Comparison of ENCODE assay signal across 1 cellular context in the genomic region with DNA sequence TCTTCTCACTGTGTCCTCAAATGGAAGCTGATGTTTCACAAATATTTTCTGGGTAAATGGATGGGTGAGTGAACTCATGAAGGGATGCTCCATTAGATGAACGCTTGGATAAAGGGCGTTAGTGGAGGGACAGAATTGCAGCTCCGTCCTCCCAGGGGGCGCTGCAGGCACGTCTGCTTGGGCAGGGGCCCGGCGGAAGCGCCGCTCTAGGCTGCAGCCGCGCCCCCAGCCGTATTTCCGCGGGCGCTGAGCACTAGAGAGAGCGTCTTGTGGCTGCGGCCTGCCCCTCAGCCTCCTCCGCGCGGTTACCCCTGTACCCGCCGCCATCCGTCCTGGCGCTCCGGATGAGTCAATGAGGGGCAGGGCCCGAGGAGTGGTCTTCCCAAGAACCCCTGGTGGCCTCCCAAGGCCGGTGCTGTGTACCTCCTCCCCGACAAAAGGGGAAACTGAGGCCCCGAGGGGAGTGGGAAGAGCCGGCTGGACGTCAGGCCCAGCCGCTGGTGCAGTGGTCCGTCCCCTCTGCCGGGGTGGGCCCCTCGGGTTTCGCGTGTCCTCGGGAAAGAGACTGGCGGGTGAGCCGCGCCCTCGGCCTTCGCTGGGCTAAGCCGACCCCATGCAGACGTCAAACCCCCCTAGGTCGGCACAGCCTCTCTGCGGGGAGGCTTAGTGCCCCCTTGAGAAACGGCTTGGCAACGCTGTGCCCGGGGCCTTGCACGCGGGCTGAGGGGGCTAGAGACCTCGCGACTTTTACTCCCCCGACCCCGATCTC.
TF ChIP-seq lines count a peak whose summit lies in the region.

No MANE protein-coding gene starts in this region.

TF ChIP-seq in WTC11, 78 proteins besides CTCF, POLR2A, EP300 and RAD21 (continued from another document and continues in another):
- TF ChIP-seq, protein P1, sequence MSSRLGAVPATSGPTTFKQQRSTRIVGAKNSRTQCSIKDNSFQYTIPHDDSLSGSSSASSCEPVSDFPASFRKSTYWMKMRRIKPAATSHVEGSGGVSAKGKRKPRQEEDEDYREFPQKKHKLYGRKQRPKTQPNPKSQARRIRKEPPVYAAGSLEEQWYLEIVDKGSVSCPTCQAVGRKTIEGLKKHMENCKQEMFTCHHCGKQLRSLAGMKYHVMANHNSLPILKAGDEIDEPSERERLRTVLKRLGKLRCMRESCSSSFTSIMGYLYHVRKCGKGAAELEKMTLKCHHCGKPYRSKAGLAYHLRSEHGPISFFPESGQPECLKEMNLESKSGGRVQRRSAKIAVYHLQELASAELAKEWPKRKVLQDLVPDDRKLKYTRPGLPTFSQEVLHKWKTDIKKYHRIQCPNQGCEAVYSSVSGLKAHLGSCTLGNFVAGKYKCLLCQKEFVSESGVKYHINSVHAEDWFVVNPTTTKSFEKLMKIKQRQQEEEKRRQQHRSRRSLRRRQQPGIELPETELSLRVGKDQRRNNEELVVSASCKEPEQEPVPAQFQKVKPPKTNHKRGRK (CRISPR knock-in tag; IDR thresholded peaks at IDR 0.05; ENCODE audit: borderline replicate concordance) = no peak
- TF ChIP-seq GRHL2 (CRISPR knock-in tag; IDR thresholded peaks at IDR 0.05; ENCODE audit: insufficient replicate concordance, severe bottlenecking) (no peak), SMAD4 (CRISPR knock-in tag; IDR thresholded peaks at IDR 0.05) (no peak), EMX1 (CRISPR knock-in tag; IDR thresholded peaks at IDR 0.05) (no peak), SOX15 (CRISPR knock-in tag; IDR thresholded peaks at IDR 0.05) (no peak), IRF2 (CRISPR knock-in tag; IDR thresholded peaks at IDR 0.05; ENCODE audit: borderline replicate concordance, low read depth) (no peak), JAZF1 (CRISPR knock-in tag; IDR thresholded peaks at IDR 0.05) (no peak), HMGA2 (CRISPR knock-in tag; IDR thresholded peaks at IDR 0.05) (no peak), SMAD3 (CRISPR knock-in tag; IDR thresholded peaks at IDR 0.05; ENCODE audit: borderline replicate concordance) (0 out of 2 replicates have a peak, but pooled peaks have one; percentile 68), NFE2L1 (CRISPR knock-in tag; IDR thresholded peaks at IDR 0.05) (no peak), CREM (CRISPR knock-in tag; IDR thresholded peaks at IDR 0.05) (peak; percentile 81), ESRRA (CRISPR knock-in tag; IDR thresholded peaks at IDR 0.05; ENCODE audit: borderline replicate concordance) (no peak), SP1 (CRISPR knock-in tag; conservative IDR thresholded peaks at IDR 0.05) (peak; percentile 84), ZNF263 (CRISPR knock-in tag; IDR thresholded peaks at IDR 0.05; ENCODE audit: low read depth) (no peak), NFATC4 (CRISPR knock-in tag; IDR thresholded peaks at IDR 0.05) (no peak), TEAD4 (CRISPR knock-in tag; IDR thresholded peaks at IDR 0.05) (peak; percentile 16; the same call in 1 of the 2 replicates), NR3C1 (CRISPR knock-in tag; conservative IDR thresholded peaks at IDR 0.05; ENCODE audit: low read depth) (no peak)
- TF ChIP-seq, protein P2, sequence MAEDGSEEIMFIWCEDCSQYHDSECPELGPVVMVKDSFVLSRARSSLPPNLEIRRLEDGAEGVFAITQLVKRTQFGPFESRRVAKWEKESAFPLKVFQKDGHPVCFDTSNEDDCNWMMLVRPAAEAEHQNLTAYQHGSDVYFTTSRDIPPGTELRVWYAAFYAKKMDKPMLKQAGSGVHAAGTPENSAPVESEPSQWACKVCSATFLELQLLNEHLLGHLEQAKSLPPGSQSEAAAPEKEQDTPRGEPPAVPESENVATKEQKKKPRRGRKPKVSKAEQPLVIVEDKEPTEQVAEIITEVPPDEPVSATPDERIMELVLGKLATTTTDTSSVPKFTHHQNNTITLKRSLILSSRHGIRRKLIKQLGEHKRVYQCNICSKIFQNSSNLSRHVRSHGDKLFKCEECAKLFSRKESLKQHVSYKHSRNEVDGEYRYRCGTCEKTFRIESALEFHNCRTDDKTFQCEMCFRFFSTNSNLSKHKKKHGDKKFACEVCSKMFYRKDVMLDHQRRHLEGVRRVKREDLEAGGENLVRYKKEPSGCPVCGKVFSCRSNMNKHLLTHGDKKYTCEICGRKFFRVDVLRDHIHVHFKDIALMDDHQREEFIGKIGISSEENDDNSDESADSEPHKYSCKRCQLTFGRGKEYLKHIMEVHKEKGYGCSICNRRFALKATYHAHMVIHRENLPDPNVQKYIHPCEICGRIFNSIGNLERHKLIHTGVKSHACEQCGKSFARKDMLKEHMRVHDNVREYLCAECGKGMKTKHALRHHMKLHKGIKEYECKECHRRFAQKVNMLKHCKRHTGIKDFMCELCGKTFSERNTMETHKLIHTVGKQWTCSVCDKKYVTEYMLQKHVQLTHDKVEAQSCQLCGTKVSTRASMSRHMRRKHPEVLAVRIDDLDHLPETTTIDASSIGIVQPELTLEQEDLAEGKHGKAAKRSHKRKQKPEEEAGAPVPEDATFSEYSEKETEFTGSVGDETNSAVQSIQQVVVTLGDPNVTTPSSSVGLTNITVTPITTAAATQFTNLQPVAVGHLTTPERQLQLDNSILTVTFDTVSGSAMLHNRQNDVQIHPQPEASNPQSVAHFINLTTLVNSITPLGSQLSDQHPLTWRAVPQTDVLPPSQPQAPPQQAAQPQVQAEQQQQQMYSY (CRISPR knock-in tag; IDR thresholded peaks at IDR 0.05) = no peak
- TF ChIP-seq, protein P3, sequence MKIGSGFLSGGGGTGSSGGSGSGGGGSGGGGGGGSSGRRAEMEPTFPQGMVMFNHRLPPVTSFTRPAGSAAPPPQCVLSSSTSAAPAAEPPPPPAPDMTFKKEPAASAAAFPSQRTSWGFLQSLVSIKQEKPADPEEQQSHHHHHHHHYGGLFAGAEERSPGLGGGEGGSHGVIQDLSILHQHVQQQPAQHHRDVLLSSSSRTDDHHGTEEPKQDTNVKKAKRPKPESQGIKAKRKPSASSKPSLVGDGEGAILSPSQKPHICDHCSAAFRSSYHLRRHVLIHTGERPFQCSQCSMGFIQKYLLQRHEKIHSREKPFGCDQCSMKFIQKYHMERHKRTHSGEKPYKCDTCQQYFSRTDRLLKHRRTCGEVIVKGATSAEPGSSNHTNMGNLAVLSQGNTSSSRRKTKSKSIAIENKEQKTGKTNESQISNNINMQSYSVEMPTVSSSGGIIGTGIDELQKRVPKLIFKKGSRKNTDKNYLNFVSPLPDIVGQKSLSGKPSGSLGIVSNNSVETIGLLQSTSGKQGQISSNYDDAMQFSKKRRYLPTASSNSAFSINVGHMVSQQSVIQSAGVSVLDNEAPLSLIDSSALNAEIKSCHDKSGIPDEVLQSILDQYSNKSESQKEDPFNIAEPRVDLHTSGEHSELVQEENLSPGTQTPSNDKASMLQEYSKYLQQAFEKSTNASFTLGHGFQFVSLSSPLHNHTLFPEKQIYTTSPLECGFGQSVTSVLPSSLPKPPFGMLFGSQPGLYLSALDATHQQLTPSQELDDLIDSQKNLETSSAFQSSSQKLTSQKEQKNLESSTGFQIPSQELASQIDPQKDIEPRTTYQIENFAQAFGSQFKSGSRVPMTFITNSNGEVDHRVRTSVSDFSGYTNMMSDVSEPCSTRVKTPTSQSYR (CRISPR knock-in tag; IDR thresholded peaks at IDR 0.05) = no peak
- TF ChIP-seq, protein P4, sequence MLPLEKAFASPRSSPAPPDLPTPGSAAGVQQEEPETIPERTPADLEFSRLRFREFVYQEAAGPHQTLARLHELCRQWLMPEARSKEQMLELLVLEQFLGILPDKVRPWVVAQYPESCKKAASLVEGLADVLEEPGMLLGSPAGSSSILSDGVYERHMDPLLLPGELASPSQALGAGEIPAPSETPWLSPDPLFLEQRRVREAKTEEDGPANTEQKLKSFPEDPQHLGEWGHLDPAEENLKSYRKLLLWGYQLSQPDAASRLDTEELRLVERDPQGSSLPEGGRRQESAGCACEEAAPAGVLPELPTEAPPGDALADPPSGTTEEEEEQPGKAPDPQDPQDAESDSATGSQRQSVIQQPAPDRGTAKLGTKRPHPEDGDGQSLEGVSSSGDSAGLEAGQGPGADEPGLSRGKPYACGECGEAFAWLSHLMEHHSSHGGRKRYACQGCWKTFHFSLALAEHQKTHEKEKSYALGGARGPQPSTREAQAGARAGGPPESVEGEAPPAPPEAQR (CRISPR knock-in tag; IDR thresholded peaks at IDR 0.05) = no peak
- TF ChIP-seq, protein P5, sequence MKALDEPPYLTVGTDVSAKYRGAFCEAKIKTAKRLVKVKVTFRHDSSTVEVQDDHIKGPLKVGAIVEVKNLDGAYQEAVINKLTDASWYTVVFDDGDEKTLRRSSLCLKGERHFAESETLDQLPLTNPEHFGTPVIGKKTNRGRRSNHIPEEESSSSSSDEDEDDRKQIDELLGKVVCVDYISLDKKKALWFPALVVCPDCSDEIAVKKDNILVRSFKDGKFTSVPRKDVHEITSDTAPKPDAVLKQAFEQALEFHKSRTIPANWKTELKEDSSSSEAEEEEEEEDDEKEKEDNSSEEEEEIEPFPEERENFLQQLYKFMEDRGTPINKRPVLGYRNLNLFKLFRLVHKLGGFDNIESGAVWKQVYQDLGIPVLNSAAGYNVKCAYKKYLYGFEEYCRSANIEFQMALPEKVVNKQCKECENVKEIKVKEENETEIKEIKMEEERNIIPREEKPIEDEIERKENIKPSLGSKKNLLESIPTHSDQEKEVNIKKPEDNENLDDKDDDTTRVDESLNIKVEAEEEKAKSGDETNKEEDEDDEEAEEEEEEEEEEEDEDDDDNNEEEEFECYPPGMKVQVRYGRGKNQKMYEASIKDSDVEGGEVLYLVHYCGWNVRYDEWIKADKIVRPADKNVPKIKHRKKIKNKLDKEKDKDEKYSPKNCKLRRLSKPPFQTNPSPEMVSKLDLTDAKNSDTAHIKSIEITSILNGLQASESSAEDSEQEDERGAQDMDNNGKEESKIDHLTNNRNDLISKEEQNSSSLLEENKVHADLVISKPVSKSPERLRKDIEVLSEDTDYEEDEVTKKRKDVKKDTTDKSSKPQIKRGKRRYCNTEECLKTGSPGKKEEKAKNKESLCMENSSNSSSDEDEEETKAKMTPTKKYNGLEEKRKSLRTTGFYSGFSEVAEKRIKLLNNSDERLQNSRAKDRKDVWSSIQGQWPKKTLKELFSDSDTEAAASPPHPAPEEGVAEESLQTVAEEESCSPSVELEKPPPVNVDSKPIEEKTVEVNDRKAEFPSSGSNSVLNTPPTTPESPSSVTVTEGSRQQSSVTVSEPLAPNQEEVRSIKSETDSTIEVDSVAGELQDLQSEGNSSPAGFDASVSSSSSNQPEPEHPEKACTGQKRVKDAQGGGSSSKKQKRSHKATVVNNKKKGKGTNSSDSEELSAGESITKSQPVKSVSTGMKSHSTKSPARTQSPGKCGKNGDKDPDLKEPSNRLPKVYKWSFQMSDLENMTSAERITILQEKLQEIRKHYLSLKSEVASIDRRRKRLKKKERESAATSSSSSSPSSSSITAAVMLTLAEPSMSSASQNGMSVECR (CRISPR knock-in tag; IDR thresholded peaks at IDR 0.05; ENCODE audit: borderline replicate concordance) = peak; percentile 94
- TF ChIP-seq, protein P6, sequence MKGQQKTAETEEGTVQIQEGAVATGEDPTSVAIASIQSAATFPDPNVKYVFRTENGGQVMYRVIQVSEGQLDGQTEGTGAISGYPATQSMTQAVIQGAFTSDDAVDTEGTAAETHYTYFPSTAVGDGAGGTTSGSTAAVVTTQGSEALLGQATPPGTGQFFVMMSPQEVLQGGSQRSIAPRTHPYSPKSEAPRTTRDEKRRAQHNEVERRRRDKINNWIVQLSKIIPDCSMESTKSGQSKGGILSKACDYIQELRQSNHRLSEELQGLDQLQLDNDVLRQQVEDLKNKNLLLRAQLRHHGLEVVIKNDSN (CRISPR knock-in tag; IDR thresholded peaks at IDR 0.05) = no peak
- TF ChIP-seq, protein P7, sequence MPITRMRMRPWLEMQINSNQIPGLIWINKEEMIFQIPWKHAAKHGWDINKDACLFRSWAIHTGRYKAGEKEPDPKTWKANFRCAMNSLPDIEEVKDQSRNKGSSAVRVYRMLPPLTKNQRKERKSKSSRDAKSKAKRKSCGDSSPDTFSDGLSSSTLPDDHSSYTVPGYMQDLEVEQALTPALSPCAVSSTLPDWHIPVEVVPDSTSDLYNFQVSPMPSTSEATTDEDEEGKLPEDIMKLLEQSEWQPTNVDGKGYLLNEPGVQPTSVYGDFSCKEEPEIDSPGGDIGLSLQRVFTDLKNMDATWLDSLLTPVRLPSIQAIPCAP (CRISPR knock-in tag; IDR thresholded peaks at IDR 0.05) = peak; percentile 74; the same call in 1 of the 2 replicates
- TF ChIP-seq, protein P8, sequence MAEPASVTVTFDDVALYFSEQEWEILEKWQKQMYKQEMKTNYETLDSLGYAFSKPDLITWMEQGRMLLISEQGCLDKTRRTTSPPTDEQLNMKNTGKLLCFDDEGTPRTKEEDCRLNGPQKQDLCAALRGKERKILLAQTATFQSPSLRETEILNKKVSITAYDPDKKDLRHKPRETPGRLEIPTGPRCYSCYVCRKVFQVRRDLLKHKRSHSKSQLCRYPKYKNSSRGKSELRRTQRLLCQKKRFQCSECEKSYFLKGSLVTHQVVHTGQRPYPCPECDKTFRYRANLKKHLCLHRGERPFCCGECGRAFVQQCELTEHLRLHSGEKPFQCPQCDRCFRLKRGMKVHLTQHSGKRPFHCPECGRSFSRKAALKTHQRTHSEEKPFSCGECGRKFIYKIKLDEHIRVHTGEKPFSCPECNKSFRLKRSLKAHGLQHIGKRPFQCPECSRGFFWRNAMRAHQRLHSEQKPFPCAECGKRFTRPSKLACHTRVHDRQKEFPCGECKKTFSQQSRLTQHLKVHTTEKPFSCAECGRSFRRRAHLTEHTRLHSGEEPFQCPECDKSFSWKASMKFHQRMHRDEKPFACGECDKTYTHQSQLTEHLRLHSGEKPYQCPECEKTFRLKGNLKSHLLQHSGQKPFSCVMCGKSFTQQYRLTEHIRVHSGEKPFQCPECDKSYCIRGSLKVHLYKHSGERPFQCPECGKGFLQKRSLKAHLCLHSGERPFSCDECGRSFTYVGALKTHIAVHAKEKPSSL (CRISPR knock-in tag; conservative IDR thresholded peaks at IDR 0.05) = no peak
- TF ChIP-seq, protein P9, sequence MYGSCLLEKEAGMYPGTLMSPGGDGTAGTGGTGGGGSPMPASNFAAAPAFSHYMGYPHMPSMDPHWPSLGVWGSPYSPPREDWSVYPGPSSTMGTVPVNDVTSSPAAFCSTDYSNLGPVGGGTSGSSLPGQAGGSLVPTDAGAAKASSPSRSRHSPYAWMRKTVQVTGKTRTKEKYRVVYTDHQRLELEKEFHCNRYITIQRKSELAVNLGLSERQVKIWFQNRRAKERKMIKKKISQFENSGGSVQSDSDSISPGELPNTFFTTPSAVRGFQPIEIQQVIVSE (CRISPR knock-in tag; IDR thresholded peaks at IDR 0.05; ENCODE audit: borderline replicate concordance) = no peak
- TF ChIP-seq, protein P10, sequence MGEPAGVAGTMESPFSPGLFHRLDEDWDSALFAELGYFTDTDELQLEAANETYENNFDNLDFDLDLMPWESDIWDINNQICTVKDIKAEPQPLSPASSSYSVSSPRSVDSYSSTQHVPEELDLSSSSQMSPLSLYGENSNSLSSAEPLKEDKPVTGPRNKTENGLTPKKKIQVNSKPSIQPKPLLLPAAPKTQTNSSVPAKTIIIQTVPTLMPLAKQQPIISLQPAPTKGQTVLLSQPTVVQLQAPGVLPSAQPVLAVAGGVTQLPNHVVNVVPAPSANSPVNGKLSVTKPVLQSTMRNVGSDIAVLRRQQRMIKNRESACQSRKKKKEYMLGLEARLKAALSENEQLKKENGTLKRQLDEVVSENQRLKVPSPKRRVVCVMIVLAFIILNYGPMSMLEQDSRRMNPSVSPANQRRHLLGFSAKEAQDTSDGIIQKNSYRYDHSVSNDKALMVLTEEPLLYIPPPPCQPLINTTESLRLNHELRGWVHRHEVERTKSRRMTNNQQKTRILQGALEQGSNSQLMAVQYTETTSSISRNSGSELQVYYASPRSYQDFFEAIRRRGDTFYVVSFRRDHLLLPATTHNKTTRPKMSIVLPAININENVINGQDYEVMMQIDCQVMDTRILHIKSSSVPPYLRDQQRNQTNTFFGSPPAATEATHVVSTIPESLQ (CRISPR knock-in tag; IDR thresholded peaks at IDR 0.05) = no peak
- TF ChIP-seq, protein P11, sequence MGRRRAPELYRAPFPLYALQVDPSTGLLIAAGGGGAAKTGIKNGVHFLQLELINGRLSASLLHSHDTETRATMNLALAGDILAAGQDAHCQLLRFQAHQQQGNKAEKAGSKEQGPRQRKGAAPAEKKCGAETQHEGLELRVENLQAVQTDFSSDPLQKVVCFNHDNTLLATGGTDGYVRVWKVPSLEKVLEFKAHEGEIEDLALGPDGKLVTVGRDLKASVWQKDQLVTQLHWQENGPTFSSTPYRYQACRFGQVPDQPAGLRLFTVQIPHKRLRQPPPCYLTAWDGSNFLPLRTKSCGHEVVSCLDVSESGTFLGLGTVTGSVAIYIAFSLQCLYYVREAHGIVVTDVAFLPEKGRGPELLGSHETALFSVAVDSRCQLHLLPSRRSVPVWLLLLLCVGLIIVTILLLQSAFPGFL (CRISPR knock-in tag; IDR thresholded peaks at IDR 0.05; ENCODE audit: borderline replicate concordance) = no peak
